Comparison of ENCODE assay signal across 8 cellular contexts in genomic region chr11:117098269-117099231, GRCh38. TPM values are rescaled to one million over a fixed set of nuclear protein-coding genes. Genes with fewer than 3 reads are reported as not detected.
A peak's percentile ranks its signal among the peaks of the same experiment; 100 is the strongest.
DNase-seq lines count a peak whose midpoint lies in the region; ATAC-seq and TF ChIP-seq lines count a peak whose summit lies in the region.

TSS of gene SIK3 (minus strand) at chr11:117098428. CDS start at chr11:117098415, 13 bp downstream.

- no peaks in the 10 kb centered on the region for H3K36me3 ChIP-seq in effector memory CD4-positive, alpha-beta T cell (ENCODE audit: control insufficient read depth, insufficient read depth, low read length)
- H3K36me3 ChIP-seq in mesendoderm (ENCODE audit: control insufficient read depth, insufficient read depth, low read length): no peaks in the 10 kb centered on the region

- peak; percentile 67 for TF ChIP-seq CTCF in CD4-positive, alpha-beta T cell (IDR thresholded peaks at IDR 0.05)

- H3K27ac ChIP-seq in CD4-positive, alpha-beta T cell (ENCODE audit: low read depth, low read length): peak within 1 kb of the TSS; percentile 81
- peak within 1 kb of the TSS; percentile 89 for H3K27ac ChIP-seq in effector memory CD4-positive, alpha-beta T cell (ENCODE audit: insufficient read depth, low read length, poor library complexity, severe bottlenecking)
- H3K27ac ChIP-seq in mesendoderm (ENCODE audit: low read depth, low read length): peak within 1 kb of the TSS; percentile 88

- DNase-seq in CD4-positive, alpha-beta T cell: peak; percentile 90 to 96 (median 92)
- peak; percentile 92 for DNase-seq in HT-29 (ENCODE audit: low spot score)
- peak; percentile 72 for DNase-seq in NK-92 (lab: John Stamatoyannopoulos, UW; ENCODE audit: unreplicated experiment)
- peak; percentile 84 to 93 for DNase-seq in activated CD8-positive, alpha-beta memory T cell treated with anti-CD3 and anti-CD28 coated beads for 4 hours (ENCODE audit: low read depth in 2 of 2)
- peak; percentile 91 to 94 (median 92) for DNase-seq in effector memory CD4-positive, alpha-beta T cell
- peak; percentile 91 for DNase-seq in mesendoderm
- peak; percentile 95 for DNase-seq in stimulated activated CD8-positive, alpha-beta memory T cell treated with anti-CD3 and anti-CD28 coated beads, Interleukin-12 subunit alpha, Interleukin-12 subunit beta, amount 100 ng/mL, for 4 hours (ENCODE audit: low read depth)

- peaks cover 7% of the 10 kb centered on the region for H3K79me1 ChIP-seq in mesendoderm (ENCODE audit: low read length)

- H3K18ac ChIP-seq in mesendoderm (ENCODE audit: low read length): peak within 1 kb of the TSS; percentile 94

- peak within 1 kb of the TSS; percentile 65 for H3K4me3 ChIP-seq in effector memory CD4-positive, alpha-beta T cell (ENCODE audit: insufficient read depth, low read depth, low read length, poor library complexity, severe bottlenecking)
- H3K4me3 ChIP-seq in mesendoderm (ENCODE audit: low read length): peak within 1 kb of the TSS; percentile 86

- peak within 1 kb of the TSS; percentile 64 for H2BK5ac ChIP-seq in mesendoderm (ENCODE audit: low read length)

- no peak within 1 kb of the TSS for H4K5ac ChIP-seq in mesendoderm (ENCODE audit: low read length)

- peak within 1 kb of the TSS; percentile 88 for H3K9ac ChIP-seq in mesendoderm (ENCODE audit: low read length)

- peak within 1 kb of the TSS; percentile 34 for H3K23ac ChIP-seq in mesendoderm (ENCODE audit: low read length)

- intact Hi-C loops in CD4-positive, alpha-beta T cell (cut with DNase I, micrococcal nuclease): loop anchor here (1.0 to 5.0 kb wide), 3 partner anchors 61 to 325 kb away; no protein-coding TSS in a partner anchor

- no peaks in the 10 kb centered on the region for H3K9me3 ChIP-seq in CD4-positive, alpha-beta T cell (ENCODE audit: control insufficient read depth, low read length)
- no peaks in the 10 kb centered on the region for H3K9me3 ChIP-seq in effector memory CD4-positive, alpha-beta T cell (ENCODE audit: control insufficient read depth, low read length)

- H3K4me3 Mint-ChIP-seq in CD4-positive, alpha-beta T cell: peak within 1 kb of the TSS; percentile 100

- peaks cover 36% of the 10 kb centered on the region for H3K79me2 ChIP-seq in mesendoderm (ENCODE audit: control insufficient read depth, insufficient read depth, low read length)

- H3K56ac ChIP-seq in mesendoderm (ENCODE audit: low read length): peak within 1 kb of the TSS; percentile 98

- H3K27me3 ChIP-seq in CD4-positive, alpha-beta T cell (ENCODE audit: control insufficient read depth, insufficient read depth, low read length): no peaks in the 10 kb centered on the region
- no peaks in the 10 kb centered on the region for H3K27me3 ChIP-seq in effector memory CD4-positive, alpha-beta T cell (replicated peaks; ENCODE audit: control insufficient read depth, insufficient read depth, low read length, poor library complexity, severe bottlenecking)
- H3K27me3 ChIP-seq in mesendoderm (ENCODE audit: insufficient read depth, low read length, poor library complexity): no peaks in the 10 kb centered on the region

- H2AK5ac ChIP-seq in mesendoderm (ENCODE audit: low read length): peak within 1 kb of the TSS; percentile 7

- POLR2A ChIA-PET in CD4-positive, alpha-beta T cell (lab: Charles Lee): interaction anchor here (0.7 to 2.9 kb wide), 22 partner anchors 16 to 325 kb away, joined by 3 to 22 read pairs (median 4); partner anchors contain the start of genes APOA5 and PAFAH1B2

- peak within 1 kb of the TSS; percentile 30 for H2BK120ac ChIP-seq in mesendoderm (ENCODE audit: low read depth, low read length)

- H3K27me3 Mint-ChIP-seq in CD4-positive, alpha-beta T cell: no peaks in the 10 kb centered on the region

- CTCF ChIA-PET in CD4-positive, alpha-beta T cell (lab: Charles Lee): interaction anchor here (0.7 to 1.8 kb wide), 4 partner anchors 172 to 307 kb away, joined by 3 to 6 read pairs (median 3); partner anchors contain the start of gene APOA5

- H4K8ac ChIP-seq in mesendoderm (ENCODE audit: low read depth, low read length): no peak within 1 kb of the TSS

- peak; percentile 69 for ATAC-seq in CD4-positive, alpha-beta T cell (ENCODE audit: poor library complexity)
- peak; percentile 77 for ATAC-seq in GM19467 (IDR thresholded peaks at IDR 0.05; ENCODE audit: unreplicated experiment)

- H3K4ac ChIP-seq in mesendoderm (ENCODE audit: low read depth, low read length): peak within 1 kb of the TSS; percentile 75

- H3K4me2 ChIP-seq in mesendoderm (ENCODE audit: low read length): peak within 1 kb of the TSS; percentile 58

- no CpG with 5 or more reads among the region's 78 CpGs for WGBS in mesendoderm (ENCODE audit: extremely low coverage, insufficient coverage, low lambda C conversion rate)

- peak within 1 kb of the TSS; percentile 4 for H2BK15ac ChIP-seq in mesendoderm (replicated peaks; ENCODE audit: low read depth)

- peaks cover 17% of the 10 kb centered on the region for H3K36me3 Mint-ChIP-seq in CD4-positive, alpha-beta T cell (ENCODE audit: low read depth)

- peak within 1 kb of the TSS; percentile 100 for H3K27ac Mint-ChIP-seq in CD4-positive, alpha-beta T cell

- no peaks in the 10 kb centered on the region for H3K9me3 Mint-ChIP-seq in CD4-positive, alpha-beta T cell

- H3K4me1 ChIP-seq in effector memory CD4-positive, alpha-beta T cell (ENCODE audit: control insufficient read depth, insufficient read depth, low read length, poor library complexity, severe bottlenecking): peaks cover 30% of the 10 kb centered on the region
- peaks cover 12% of the 10 kb centered on the region for H3K4me1 ChIP-seq in mesendoderm (ENCODE audit: control insufficient read depth, low read depth, low read length)

- peaks cover 51% of the 10 kb centered on the region for H3K4me1 Mint-ChIP-seq in CD4-positive, alpha-beta T cell (ENCODE audit: low read depth)

RNA-seq across cellular contexts. Expression of gene SIK3, which starts in this region (rescaled TPM):
- 10 to 100 TPM; 81.4 to 86.1 TPM for total RNA-seq in CD4-positive, alpha-beta T cell
- total RNA-seq in HT-29 (2014; rRNA removed; shearing (Covaris generic)): 8.6 and 10.0 TPM in 2 replicates
- 11.6 TPM for polyA plus RNA-seq in mesendoderm (2013, experiment 1 of 2)
- 11.2 TPM for polyA plus RNA-seq in mesendoderm (2013, experiment 2 of 2)

Comparison
In these comparisons a context has a peak if more than half of its experiments do, and no peak if none do; other contexts are left out.
1. Peak in every context shown above with its lines: DNase-seq, ATAC-seq, H3K4me3 ChIP-seq and H3K27ac ChIP-seq.